Comparison of ENCODE assay signal across 24 cellular contexts in genomic region chr7:83478601-83479000, GRCh38.
"Had no signal": no experiment of that assay in that cellular context is flagged by ENCODE, and none has a peak within 500 bp of the region (broad histone marks: within the 10 kb centered on the region; RNA-seq: fewer than 3 reads in every experiment).

No MANE protein-coding gene starts in this region.

- ATAC-seq: activated CD4-positive, CD25-positive, alpha-beta regulatory T cell treated with anti-CD3 and anti-CD28 coated beads, Interleukin-2, amount 50 U/mL, for 24 hours; activated CD8-positive, alpha-beta T cell treated with anti-CD3 and anti-CD28 coated beads, Interleukin-2, amount 10 ng/mL, durations not matched to agents 7 days and 5 days; K562; SK-N-SH treated with all-trans-retinoic acid at 6 μM for 48 hours had no signal

- H3K27ac ChIP-seq: Peyer's patch, RWPE1, SJCRH30 had no signal

- H3K27me3 ChIP-seq: Peyer's patch, SJCRH30 had no signal

- FAIRE-seq: bronchial epithelial cell, K562 had no signal

- H3K4me3 ChIP-seq: K562, Peyer's patch, SJCRH30 had no signal

- H3K4me1 ChIP-seq: Peyer's patch, SJCRH30 had no signal

- H3K9me3 ChIP-seq: Peyer's patch, SJCRH30 had no signal

- DNase-seq: activated CD4-positive, alpha-beta T cell treated with anti-CD3 and anti-CD28 coated beads for 48 hours; activated CD4-positive, alpha-beta T cell treated with anti-CD3 and anti-CD28 coated beads, Interleukin-2, amount 50 U/mL, for 4 hours; activated CD8-positive, alpha-beta memory T cell treated with anti-CD3 and anti-CD28 coated beads, Interleukin-2, amount 50 U/mL, for 48 hours; activated CD8-positive, alpha-beta T cell treated with anti-CD3 and anti-CD28 coated beads, Interleukin-2, amount 10 ng/mL, durations not matched to agents 7 days and 5 days; activated naive CD4-positive, alpha-beta T cell; activated T-cell treated with anti-CD3 and anti-CD28 coated beads, Interleukin-2, amount 50 U/mL, for 1 hour; aorta; central memory CD4-positive, alpha-beta T cell; Karpas-422; NCI-H1105 treated with DMSO at 0.1 percent for 48 hours; NCI-H1436 treated with DMSO at 0.1 percent for 48 hours; NCI-H187; NCI-H226; NCI-H526 treated with DMSO at 0.1 percent for 48 hours; NK-92 treated with Interleukin-12 subunit alpha and Interleukin-12 subunit beta, amount 100 ng/mL, for 24 hours; Peyer's patch; Right ventricle myocardium superior; SJCRH30; SW 1271 had no signal

- H3K36me3 ChIP-seq: Peyer's patch, SJCRH30 had no signal
